Comparison of ENCODE assay signal across 8 cellular contexts in genomic region chrX:154020500-154021115, GRCh38. TPM values are rescaled to one million over a fixed set of nuclear protein-coding genes. Genes with fewer than 3 reads are reported as not detected.
DNase-seq lines count a peak whose midpoint lies in the region; ATAC-seq and TF ChIP-seq lines count a peak whose summit lies in the region.

No MANE protein-coding gene starts in this region.

- H3K4me1 ChIP-seq in HUES6 (ENCODE audit: control insufficient read depth, insufficient read depth, low read length) (peaks cover 41% of the 10 kb centered on the region), lower lobe of right lung (peaks cover 17% of the 10 kb centered on the region), vagina (peaks cover 27% of the 10 kb centered on the region)

- peak overlapping the region; percentile 87; the same call in 1 of the 2 replicates for H3K27ac ChIP-seq in HUES6 (ENCODE audit: low read depth, low read length)
- H3K27ac ChIP-seq in angular gyrus (ENCODE audit: low read depth, low read length): peak overlapping the region; percentile 76
- H3K27ac ChIP-seq in lower lobe of right lung: peak overlapping the region; percentile 86
- H3K27ac ChIP-seq in vagina: peak overlapping the region; percentile 86

- TF ChIP-seq CTCF in AG10803 (conservative IDR thresholded peaks at IDR 0.05; ENCODE audit: low read length): no peak
- TF ChIP-seq CTCF in lower lobe of right lung (IDR thresholded peaks at IDR 0.05): no peak
- no peak for TF ChIP-seq CTCF in vagina (IDR thresholded peaks at IDR 0.05)

- peak; percentile 38 for DNase-seq in AG10803 (ENCODE audit: low read depth)
- DNase-seq in lower lobe of right lung: no peak
- no peak for DNase-seq in vagina (ENCODE audit: extremely low spot score in 2 of 2)
- DNase-seq in NCI-H2107 treated with DMSO at 0.1 percent for 48 hours (lab: John Stamatoyannopoulos, UW; ENCODE audit: unreplicated experiment): no peak

- H3K9ac ChIP-seq in HUES6 (ENCODE audit: low read length): peak overlapping the region; percentile 79

- H3K9me3 ChIP-seq in HUES6 (ENCODE audit: control insufficient read depth, insufficient read depth, low read depth, low read length): peaks cover 6% of the 10 kb centered on the region; the same call in 1 of the 2 replicates
- H3K9me3 ChIP-seq in lower lobe of right lung: no peaks in the 10 kb centered on the region
- H3K9me3 ChIP-seq in vagina: no peaks in the 10 kb centered on the region

- H3K4me3 ChIP-seq in AG10803 (ENCODE audit: low read length) (peak overlapping the region; percentile 56), HUES6 (ENCODE audit: low read depth, low read length) (peak overlapping the region; percentile 54), lower lobe of right lung (peak overlapping the region; percentile 59), vagina (peak overlapping the region; percentile 55 to 61)

- TF ChIP-seq POLR2A in vagina (IDR thresholded peaks at IDR 0.05): no peak

- H3K27me3 ChIP-seq in HUES6 (ENCODE audit: control insufficient read depth, insufficient read depth, low read length): no peaks in the 10 kb centered on the region
- no peaks in the 10 kb centered on the region for H3K27me3 ChIP-seq in lower lobe of right lung (ENCODE audit: low read depth)
- H3K27me3 ChIP-seq in vagina: no peaks in the 10 kb centered on the region

- H3K36me3 ChIP-seq in HUES6 (ENCODE audit: control insufficient read depth, insufficient read depth, low read length) (peaks cover 25% of the 10 kb centered on the region), lower lobe of right lung (peaks cover 22% of the 10 kb centered on the region), vagina (peaks cover 0 to 15% of the 10 kb centered on the region in 2 donors)

- ATAC-seq in lower lobe of right lung (peak; percentile 6 to 46), GM21619 (IDR thresholded peaks at IDR 0.05; ENCODE audit: unreplicated experiment) (no peak), HG03571 (IDR thresholded peaks at IDR 0.05; ENCODE audit: unreplicated experiment) (no peak)

- intact Hi-C loops in lower lobe of right lung (cut with DNase I): no loop called here
- intact Hi-C loops in vagina (cut with DNase I): no loop called here

RNA-seq across cellular contexts. Expression of gene IRAK1, which starts 0.9 kb away (rescaled TPM):
- total RNA-seq in lower lobe of right lung (73.1 TPM), vagina (46.7 TPM)

RNA-seq across cellular contexts. Expression of gene TMEM187, which starts 48.1 kb away (rescaled TPM):
- total RNA-seq in lower lobe of right lung: 7.6 TPM
- 8.6 TPM for total RNA-seq in vagina

RNA-seq across cellular contexts. Expression of gene HCFC1, which starts 49.0 kb away (rescaled TPM):
- total RNA-seq in lower lobe of right lung (48.4 TPM), vagina (38.8 TPM)

Comparison
In these comparisons a context has a peak if more than half of its experiments do, and no peak if none do; other contexts are left out.
1. ATAC-seq: peak in lower lobe of right lung (2 of 2); none in GM21619 (single experiment) and HG03571 (single experiment).
2. Peak in every context shown above with its lines, with median percentiles within 50 percentile points of each other: H3K4me3 ChIP-seq and H3K27ac ChIP-seq.